In the genomic region with DNA sequence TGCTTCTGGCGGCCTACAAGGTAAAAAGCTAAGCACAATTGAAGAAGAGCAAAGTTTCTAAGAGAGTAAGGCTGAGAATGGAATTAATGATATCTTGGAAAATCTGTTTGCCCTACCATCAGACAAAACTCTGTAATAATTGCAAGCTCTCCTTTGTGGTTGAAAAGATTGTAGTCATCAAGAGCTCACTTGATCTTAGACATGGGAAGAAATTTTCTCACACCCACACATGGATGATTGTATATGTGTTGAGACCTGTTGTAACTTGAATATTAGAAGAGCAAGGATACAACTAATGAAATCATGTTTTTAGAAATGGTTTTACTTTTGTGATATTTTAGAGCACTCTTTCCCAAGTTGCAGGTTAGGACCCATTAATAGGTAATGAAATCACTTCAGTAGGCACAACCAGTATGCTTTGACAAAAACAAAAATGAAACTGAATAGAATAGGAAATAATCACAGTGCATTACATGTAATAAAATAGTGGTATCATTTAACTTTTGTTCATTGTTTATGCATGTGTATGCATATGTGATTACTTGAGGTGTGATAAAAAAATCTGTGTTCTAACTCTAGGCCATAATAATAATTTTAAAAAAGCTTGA, we compare ENCODE assay signal across 1 cellular context.
TF ChIP-seq lines count a peak whose summit lies in the region.

No MANE protein-coding gene starts in this region.

TF ChIP-seq in GM12878, 131 proteins besides CTCF, POLR2A, EP300 and RAD21 (continued from another document):
- 0 out of 2 replicates have a peak, but pooled peaks have one; percentile 30 for TF ChIP-seq NFIC (IDR thresholded peaks at IDR 0.05; ENCODE audit: low read depth, low read length)
- no peak for TF ChIP-seq NFXL1 (IDR thresholded peaks at IDR 0.05; ENCODE audit: borderline replicate concordance)
- TF ChIP-seq, protein P1, sequence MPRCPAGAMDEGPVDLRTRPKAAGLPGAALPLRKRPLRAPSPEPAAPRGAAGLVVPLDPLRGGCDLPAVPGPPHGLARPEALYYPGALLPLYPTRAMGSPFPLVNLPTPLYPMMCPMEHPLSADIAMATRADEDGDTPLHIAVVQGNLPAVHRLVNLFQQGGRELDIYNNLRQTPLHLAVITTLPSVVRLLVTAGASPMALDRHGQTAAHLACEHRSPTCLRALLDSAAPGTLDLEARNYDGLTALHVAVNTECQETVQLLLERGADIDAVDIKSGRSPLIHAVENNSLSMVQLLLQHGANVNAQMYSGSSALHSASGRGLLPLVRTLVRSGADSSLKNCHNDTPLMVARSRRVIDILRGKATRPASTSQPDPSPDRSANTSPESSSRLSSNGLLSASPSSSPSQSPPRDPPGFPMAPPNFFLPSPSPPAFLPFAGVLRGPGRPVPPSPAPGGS (IDR thresholded peaks at IDR 0.05; ENCODE audit: borderline replicate concordance, insufficient read depth, low read depth, low read length, poor library complexity, severe bottlenecking) = no peak
